11 cellular contexts compared by ENCODE assay signal in genomic region chr4:150962245-150962644, GRCh38. TPM values are rescaled to one million over a fixed set of nuclear protein-coding genes. Genes with fewer than 3 reads are reported as not detected.
DNase-seq lines count a peak whose midpoint lies in the region; ATAC-seq, FAIRE-seq and TF ChIP-seq lines count a peak whose summit lies in the region.
"Had no signal": no experiment of that assay in that cellular context is flagged by ENCODE, and none has a peak within 500 bp of the region (broad histone marks: within the 10 kb centered on the region; RNA-seq: fewer than 3 reads in every experiment).

No MANE protein-coding gene starts in this region.

- peaks cover 3% of the 10 kb centered on the region for H4K20me1 ChIP-seq in keratinocyte (ENCODE audit: control insufficient read depth, extremely low read depth, insufficient read depth, low read length)

- H3K4me3 ChIP-seq in GM06990 (replicated peaks; ENCODE audit: low read depth, low read length), result no peak overlapping the region
- H3K4me3 ChIP-seq in keratinocyte (ENCODE audit: control insufficient read depth in 2 of 3, extremely low read depth in 1 of 3, insufficient read depth in 2 of 3, low read depth in 1 of 3, low read length in 3 of 3), result no peak overlapping the region

- dilution Hi-C loops in keratinocyte (cut with MboI; ENCODE audit: extremely low pct_ligation_motif_present, low sequenced_read_pairs), result no loop called here

- DNase-seq in GM06990 (ENCODE audit: extremely low read depth, insufficient read length), result peak; percentile 44
- DNase-seq in keratinocyte (ENCODE audit: low read depth, low spot score), result peak; percentile 19
- DNase-seq in NCI-H1092 (lab: John Stamatoyannopoulos, UW), result no peak
- DNase-seq in HT-29 (ENCODE audit: low spot score), result no peak
- DNase-seq in AML-193 (lab: John Stamatoyannopoulos, UW), result no peak
- no peak for DNase-seq in foreskin melanocyte
- DNase-seq: activated naive CD8-positive, alpha-beta T cell treated with anti-CD3 and anti-CD28 coated beads, Interleukin-2, amount 10 ng/mL, durations not matched to agents 7 days and 5 days; DND-41; NCI-H774 had no signal

- H3K36me3 ChIP-seq in GM06990 (ENCODE audit: control insufficient read depth, insufficient read depth, low read length) (no peaks in the 10 kb centered on the region), keratinocyte (ENCODE audit: control insufficient read depth in 2 of 2, extremely low read depth in 1 of 2, insufficient read depth in 2 of 2, low read length in 2 of 2) (peaks cover 0 to 1% of the 10 kb centered on the region in 2 experiments)

- FAIRE-seq in keratinocyte (lab: Jason Lieb, UNC), result no peak

- ATAC-seq in GM21360 (IDR thresholded peaks at IDR 0.05; ENCODE audit: unreplicated experiment) (peak; percentile 73), HG03575 (IDR thresholded peaks at IDR 0.05; ENCODE audit: extremely low read depth, insufficient number of reproducible peaks, low FRiP score, unreplicated experiment) (peak; percentile 47)

- H3K9me3 ChIP-seq in keratinocyte (ENCODE audit: control insufficient read depth, low read depth, low read length), result peaks cover 5% of the 10 kb centered on the region

- TF ChIP-seq CTCF in GM06990 (IDR thresholded peaks at IDR 0.05; ENCODE audit: insufficient read depth, low read length, poor library complexity, severe bottlenecking), result no peak
- TF ChIP-seq CTCF in keratinocyte (optimal IDR thresholded peaks at IDR 0.05 in 1 of 3, IDR thresholded peaks at IDR 0.05 in 1 of 3, conservative IDR thresholded peaks at IDR 0.05 in 1 of 3; ENCODE audit: extremely low read depth in 1 of 3, insufficient read depth in 2 of 3, low read length in 3 of 3), result no peak

- H3K9me1 ChIP-seq in keratinocyte (ENCODE audit: control insufficient read depth, extremely low read depth, insufficient read depth, low read length), result no peaks in the 10 kb centered on the region

- no peak overlapping the region for H3K4me2 ChIP-seq in keratinocyte (ENCODE audit: control insufficient read depth, extremely low read depth, insufficient read depth, low read depth, low read length)

- peaks cover 47% of the 10 kb centered on the region for H3K79me2 ChIP-seq in keratinocyte (ENCODE audit: control insufficient read depth, insufficient read depth, low read length)

- H3K4me1 ChIP-seq in keratinocyte (ENCODE audit: control insufficient read depth, extremely low read depth, insufficient read depth, low read length), result no peaks in the 10 kb centered on the region

- no peak overlapping the region for H2AFZ ChIP-seq in keratinocyte (ENCODE audit: control insufficient read depth, low read length)

- H3K9ac ChIP-seq in keratinocyte (ENCODE audit: control insufficient read depth, extremely low read depth, insufficient read depth, low read length), result no peak overlapping the region

- no peaks in the 10 kb centered on the region for H3K27me3 ChIP-seq in GM06990 (replicated peaks; ENCODE audit: control insufficient read depth, insufficient read depth, low read length)
- no peaks in the 10 kb centered on the region for H3K27me3 ChIP-seq in keratinocyte (ENCODE audit: control insufficient read depth, extremely low read depth, insufficient read depth, low read length)

- H3K27ac ChIP-seq in keratinocyte (ENCODE audit: control insufficient read depth, insufficient read depth, low read length), result peak overlapping the region; percentile 7

RNA-seq across cellular contexts. Expression of gene LRBA, which starts 52.8 kb away (rescaled TPM):
- 35.6 to 39.8 TPM (median 37.9 TPM) in 3 replicates for polyA plus RNA-seq in keratinocyte
- 19.3 TPM for polyA plus RNA-seq in keratinocyte (2011; ENCODE audit: low read depth)
- polyA plus RNA-seq in keratinocyte (2011; cell fraction: cytosol; rRNA removed), result 17.7 and 23.2 TPM in 2 replicates
- polyA plus RNA-seq in keratinocyte (2011; cell fraction: nucleus; rRNA removed), result 77.8 and 84.2 TPM in 2 replicates
- polyA plus RNA-seq in keratinocyte (2012; ENCODE audit: low replicate concordance), result 24.8 and 37.1 TPM in 2 replicates
- polyA minus RNA-seq in keratinocyte, result 68.6 to 233 TPM (median 167 TPM) in 3 replicates
- 38.6 TPM for polyA minus RNA-seq in keratinocyte (2011; cell fraction: cytosol; rRNA and poly(A)+ RNA removed)
- polyA minus RNA-seq in keratinocyte (2011; cell fraction: nucleus; rRNA and poly(A)+ RNA removed), result 174 and 310 TPM in 2 replicates
- total RNA-seq in HT-29 (2014; rRNA removed; shearing (Covaris generic)), result 53.4 and 58.9 TPM in 2 replicates

Comparison
In these comparisons a context has a peak if more than half of its experiments do, and no peak if none do; other contexts are left out.
1. DNase-seq: peak in GM06990 (single experiment) and keratinocyte (single experiment); none in NCI-H1092 (single experiment), HT-29 (single experiment), AML-193 (0 of 2) and foreskin melanocyte (single experiment).